31 cellular contexts compared by ENCODE assay signal in genomic region chr5:50813691-50814090, GRCh38.
"Had no signal": no experiment of that assay in that cellular context is flagged by ENCODE, and none has a peak within 500 bp of the region (broad histone marks: within the 10 kb centered on the region; RNA-seq: fewer than 3 reads in every experiment).

No MANE protein-coding gene starts in this region.

- ATAC-seq: activated CD8-positive, alpha-beta memory T cell treated with anti-CD3 and anti-CD28 coated beads, Interleukin-2, amount 10 ng/mL, durations not matched to agents 7 days and 5 days; activated CD8-positive, alpha-beta T cell treated with anti-CD3 and anti-CD28 coated beads, Interleukin-2, amount 10 ng/mL, durations not matched to agents 7 days and 5 days; activated naive CD8-positive, alpha-beta T cell treated with anti-CD3 and anti-CD28 coated beads, Interleukin-2, amount 50 U/mL, for 24 hours; body of pancreas; esophagus mucosa; gastrocnemius medialis; heart left ventricle; WTC11 had no signal

- H3K27ac Mint-ChIP-seq: activated CD4-positive, alpha-beta memory T cell treated with anti-CD3 and anti-CD28 coated beads for 36 hours; activated CD8-positive, alpha-beta memory T cell treated with anti-CD3 and anti-CD28 coated beads, Interleukin-2, amount 10 ng/mL, durations not matched to agents 7 days and 5 days; activated CD8-positive, alpha-beta T cell treated with anti-CD3 and anti-CD28 coated beads, Interleukin-2, amount 10 ng/mL, durations not matched to agents 7 days and 5 days; activated naive CD4-positive, alpha-beta T cell treated with anti-CD3 and anti-CD28 coated beads for 36 hours; activated naive CD4-positive, alpha-beta T cell treated with anti-CD3 and anti-CD28 coated beads, Interleukin-2, amount 50 U/mL, for 24 hours; activated naive CD8-positive, alpha-beta T cell treated with anti-CD3 and anti-CD28 coated beads for 36 hours; activated naive CD8-positive, alpha-beta T cell treated with anti-CD3 and anti-CD28 coated beads, Interleukin-2, amount 50 U/mL, for 24 hours; activated T-helper 1 cell treated with anti-CD3 and anti-CD28 coated beads, Interleukin-12 subunit alpha, Interleukin-12 subunit beta, Interleukin-2, Interleukin-4 antibody, amounts not matched to agents 30 ng/mL and 10 ng/mL and 1 ng/mL, durations not matched to agents 14 hours and 24 hours and 36 hours; activated T-helper 2 cell treated with anti-CD3 and anti-CD28 coated beads, Interferon-gamma antibody, Interleukin-2, Interleukin-4, amounts not matched to agents 10 μg/mL and 5 μg/mL and 100 μg/mL, durations not matched to agents 14 hours and 24 hours and 36 hours; endodermal cell; WTC11 had no signal

- H3K4me1 Mint-ChIP-seq: activated CD8-positive, alpha-beta memory T cell treated with anti-CD3 and anti-CD28 coated beads, Interleukin-2, amount 10 ng/mL, durations not matched to agents 7 days and 5 days; activated naive CD4-positive, alpha-beta T cell treated with anti-CD3 and anti-CD28 coated beads, Interleukin-2, amount 50 U/mL, for 24 hours; activated naive CD8-positive, alpha-beta T cell treated with anti-CD3 and anti-CD28 coated beads for 36 hours; activated naive CD8-positive, alpha-beta T cell treated with anti-CD3 and anti-CD28 coated beads, Interleukin-2, amount 50 U/mL, for 24 hours; WTC11 had no signal

- H3K27me3 Mint-ChIP-seq: activated CD4-positive, alpha-beta memory T cell treated with anti-CD3 and anti-CD28 coated beads for 36 hours; activated CD8-positive, alpha-beta memory T cell treated with anti-CD3 and anti-CD28 coated beads, Interleukin-2, amount 10 ng/mL, durations not matched to agents 7 days and 5 days; activated naive CD4-positive, alpha-beta T cell treated with anti-CD3 and anti-CD28 coated beads, Interleukin-2, amount 50 U/mL, for 24 hours; activated naive CD8-positive, alpha-beta T cell treated with anti-CD3 and anti-CD28 coated beads for 36 hours; activated naive CD8-positive, alpha-beta T cell treated with anti-CD3 and anti-CD28 coated beads, Interleukin-2, amount 50 U/mL, for 24 hours had no signal

- H3K9me3 Mint-ChIP-seq: activated naive CD8-positive, alpha-beta T cell treated with anti-CD3 and anti-CD28 coated beads, Interleukin-2, amount 50 U/mL, for 24 hours had no signal

- DNase-seq: activated CD4-positive, alpha-beta memory T cell treated with anti-CD3 and anti-CD28 coated beads for 36 hours; activated CD4-positive, alpha-beta T cell treated with anti-CD3 and anti-CD28 coated beads for 1 hour; activated CD4-positive, alpha-beta T cell treated with anti-CD3 and anti-CD28 coated beads for 4 hours; activated CD8-positive, alpha-beta memory T cell treated with anti-CD3 and anti-CD28 coated beads, Interleukin-2, amount 10 ng/mL, durations not matched to agents 7 days and 5 days; activated CD8-positive, alpha-beta memory T cell treated with anti-CD3 and anti-CD28 coated beads, Interleukin-2, amount 50 U/mL, for 4 hours; activated CD8-positive, alpha-beta T cell treated with anti-CD3 and anti-CD28 coated beads, Interleukin-2, amount 10 ng/mL, durations not matched to agents 7 days and 5 days; activated effector memory CD4-positive, alpha-beta T cell treated with anti-CD3 and anti-CD28 coated beads, Interleukin-2, amount 50 U/mL, for 16 hours; activated naive CD4-positive, alpha-beta T cell treated with anti-CD3 and anti-CD28 coated beads for 36 hours; activated naive CD8-positive, alpha-beta T cell treated with anti-CD3 and anti-CD28 coated beads for 36 hours; activated naive CD8-positive, alpha-beta T cell treated with anti-CD3 and anti-CD28 coated beads, Interleukin-2, amount 50 U/mL, for 24 hours; activated T-cell treated with anti-CD3 and anti-CD28 coated beads, Interleukin-2, amount 50 U/mL, for 1 hour; activated T-cell treated with anti-CD3 and anti-CD28 coated beads, Interleukin-2, amount 50 U/mL, for 48 hours; adrenal gland; amygdala; aorta; body of pancreas; caudate nucleus; cerebellar nuclear complex; colonic mucosa; effector CD8-positive, alpha-beta T cell; endodermal cell; foreskin fibroblast; gastrocnemius medialis; glutamatergic neuron; heart left ventricle; T-helper 2 cell had no signal

- H3K4me3 Mint-ChIP-seq: activated CD4-positive, alpha-beta memory T cell treated with anti-CD3 and anti-CD28 coated beads for 36 hours; activated CD8-positive, alpha-beta memory T cell treated with anti-CD3 and anti-CD28 coated beads, Interleukin-2, amount 10 ng/mL, durations not matched to agents 7 days and 5 days; activated CD8-positive, alpha-beta T cell treated with anti-CD3 and anti-CD28 coated beads, Interleukin-2, amount 10 ng/mL, durations not matched to agents 7 days and 5 days; activated naive CD4-positive, alpha-beta T cell treated with anti-CD3 and anti-CD28 coated beads for 36 hours; activated naive CD4-positive, alpha-beta T cell treated with anti-CD3 and anti-CD28 coated beads, Interleukin-2, amount 50 U/mL, for 24 hours; activated naive CD8-positive, alpha-beta T cell treated with anti-CD3 and anti-CD28 coated beads for 36 hours; activated naive CD8-positive, alpha-beta T cell treated with anti-CD3 and anti-CD28 coated beads, Interleukin-2, amount 50 U/mL, for 24 hours; activated T-helper 1 cell treated with anti-CD3 and anti-CD28 coated beads, Interleukin-12 subunit alpha, Interleukin-12 subunit beta, Interleukin-2, Interleukin-4 antibody, amounts not matched to agents 30 ng/mL and 10 ng/mL and 1 ng/mL, durations not matched to agents 14 hours and 24 hours and 36 hours; endodermal cell; WTC11 had no signal
